Comparison of ENCODE assay signal across 26 cellular contexts in the genomic region with DNA sequence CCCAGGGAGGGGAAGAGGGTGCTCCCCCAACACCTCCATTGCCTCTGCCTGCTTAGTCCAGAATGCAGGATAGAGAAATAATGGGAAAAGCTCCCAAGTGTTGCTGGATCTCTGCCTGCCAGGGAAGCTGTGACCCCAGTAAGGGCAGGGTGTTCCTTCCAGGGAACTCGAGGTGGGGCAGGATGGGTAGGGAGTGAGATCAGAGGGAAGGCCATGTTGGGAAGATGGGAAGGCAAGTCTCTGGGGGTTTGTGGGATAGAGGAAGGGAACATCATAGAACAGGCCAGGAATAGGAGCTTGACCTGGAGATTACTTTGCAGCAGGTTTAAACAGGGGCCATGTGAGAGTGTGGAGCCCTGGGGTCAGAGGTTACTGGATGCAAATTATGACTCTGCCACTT.
"Had no signal": no experiment of that assay in that cellular context is flagged by ENCODE, and none has a peak within 500 bp of the region (broad histone marks: within the 10 kb centered on the region; RNA-seq: fewer than 3 reads in every experiment).

No MANE protein-coding gene starts in this region.

- H3K27ac Mint-ChIP-seq: activated CD4-positive, alpha-beta T cell treated with anti-CD3 and anti-CD28 coated beads, Interleukin-2, amount 10 ng/mL, durations not matched to agents 24 days and 14 days; activated CD8-positive, alpha-beta T cell treated with anti-CD3 and anti-CD28 coated beads, Interleukin-2, amount 10 ng/mL, durations not matched to agents 7 days and 5 days; activated naive CD8-positive, alpha-beta T cell treated with anti-CD3 and anti-CD28 coated beads for 36 hours; endodermal cell had no signal

- H3K27me3 Mint-ChIP-seq: activated CD4-positive, alpha-beta T cell treated with anti-CD3 and anti-CD28 coated beads, Interleukin-2, amount 10 ng/mL, durations not matched to agents 24 days and 14 days; activated naive CD8-positive, alpha-beta T cell treated with anti-CD3 and anti-CD28 coated beads for 36 hours; central memory CD8-positive, alpha-beta T cell had no signal

- FAIRE-seq: astrocyte, colon had no signal

- DNase-seq: activated CD4-positive, alpha-beta T cell treated with anti-CD3 and anti-CD28 coated beads, Interleukin-2, amount 10 ng/mL, durations not matched to agents 24 days and 14 days; activated CD8-positive, alpha-beta T cell treated with anti-CD3 and anti-CD28 coated beads, Interleukin-2, amount 10 ng/mL, durations not matched to agents 7 days and 5 days; activated naive CD8-positive, alpha-beta T cell treated with anti-CD3 and anti-CD28 coated beads for 36 hours; activated T-cell treated with anti-CD3 and anti-CD28 coated beads, Interleukin-2, amount 50 U/mL, for 1 hour; endodermal cell; heart left ventricle; islet precursor cell; left cardiac atrium; mucosa of descending colon; ovary; psoas muscle; right cardiac atrium; stimulated activated CD4-positive, alpha-beta T cell treated with anti-CD3 and anti-CD28 coated beads, Interleukin-2, amount 100 ng/mL, for 24 hours; stimulated activated naive CD4-positive, alpha-beta T cell; T-helper 2 cell; testis had no signal

- H3K4me3 Mint-ChIP-seq: activated CD4-positive, alpha-beta T cell treated with anti-CD3 and anti-CD28 coated beads, Interleukin-2, amount 10 ng/mL, durations not matched to agents 24 days and 14 days; activated CD8-positive, alpha-beta T cell treated with anti-CD3 and anti-CD28 coated beads, Interleukin-2, amount 10 ng/mL, durations not matched to agents 7 days and 5 days; activated naive CD8-positive, alpha-beta T cell treated with anti-CD3 and anti-CD28 coated beads for 36 hours; central memory CD8-positive, alpha-beta T cell; endodermal cell had no signal

- H3K9me3 Mint-ChIP-seq: activated CD4-positive, alpha-beta T cell treated with anti-CD3 and anti-CD28 coated beads, Interleukin-2, amount 10 ng/mL, durations not matched to agents 24 days and 14 days; activated naive CD8-positive, alpha-beta T cell treated with anti-CD3 and anti-CD28 coated beads for 36 hours; central memory CD8-positive, alpha-beta T cell; endodermal cell had no signal

- H3K27me3 ChIP-seq: breast epithelium, heart left ventricle, ovary, testis, upper lobe of right lung had no signal

- H3K4me1 ChIP-seq: breast epithelium, psoas muscle, testis, upper lobe of right lung had no signal

- H3K4me3 ChIP-seq: breast epithelium, heart left ventricle, mucosa of descending colon, ovary, psoas muscle, SK-N-MC, skin epidermis, testis, upper lobe of right lung had no signal

- H3K9me3 ChIP-seq: breast epithelium, heart left ventricle, mucosa of descending colon, ovary, psoas muscle, testis, upper lobe of right lung had no signal

- H3K4me1 Mint-ChIP-seq: activated CD4-positive, alpha-beta T cell treated with anti-CD3 and anti-CD28 coated beads, Interleukin-2, amount 10 ng/mL, durations not matched to agents 24 days and 14 days; activated naive CD8-positive, alpha-beta T cell treated with anti-CD3 and anti-CD28 coated beads for 36 hours; central memory CD8-positive, alpha-beta T cell had no signal

- ATAC-seq: activated CD4-positive, CD25-positive, alpha-beta regulatory T cell treated with anti-CD3 and anti-CD28 coated beads, Interleukin-2, amount 50 U/mL, for 24 hours; activated CD8-positive, alpha-beta T cell treated with anti-CD3 and anti-CD28 coated beads, Interleukin-2, amount 10 ng/mL, durations not matched to agents 7 days and 5 days; heart left ventricle; left cardiac atrium; mucosa of descending colon; psoas muscle; right cardiac atrium; upper lobe of right lung had no signal

- H3K36me3 ChIP-seq: breast epithelium, heart left ventricle, ovary, upper lobe of right lung had no signal

- H3K27ac ChIP-seq: breast epithelium, epithelial cell of prostate, heart left ventricle, ovary, psoas muscle, SK-N-MC, skin epidermis, testis, upper lobe of right lung, VCaP had no signal
